Comparison of ENCODE assay signal across 16 cellular contexts in the genomic region with DNA sequence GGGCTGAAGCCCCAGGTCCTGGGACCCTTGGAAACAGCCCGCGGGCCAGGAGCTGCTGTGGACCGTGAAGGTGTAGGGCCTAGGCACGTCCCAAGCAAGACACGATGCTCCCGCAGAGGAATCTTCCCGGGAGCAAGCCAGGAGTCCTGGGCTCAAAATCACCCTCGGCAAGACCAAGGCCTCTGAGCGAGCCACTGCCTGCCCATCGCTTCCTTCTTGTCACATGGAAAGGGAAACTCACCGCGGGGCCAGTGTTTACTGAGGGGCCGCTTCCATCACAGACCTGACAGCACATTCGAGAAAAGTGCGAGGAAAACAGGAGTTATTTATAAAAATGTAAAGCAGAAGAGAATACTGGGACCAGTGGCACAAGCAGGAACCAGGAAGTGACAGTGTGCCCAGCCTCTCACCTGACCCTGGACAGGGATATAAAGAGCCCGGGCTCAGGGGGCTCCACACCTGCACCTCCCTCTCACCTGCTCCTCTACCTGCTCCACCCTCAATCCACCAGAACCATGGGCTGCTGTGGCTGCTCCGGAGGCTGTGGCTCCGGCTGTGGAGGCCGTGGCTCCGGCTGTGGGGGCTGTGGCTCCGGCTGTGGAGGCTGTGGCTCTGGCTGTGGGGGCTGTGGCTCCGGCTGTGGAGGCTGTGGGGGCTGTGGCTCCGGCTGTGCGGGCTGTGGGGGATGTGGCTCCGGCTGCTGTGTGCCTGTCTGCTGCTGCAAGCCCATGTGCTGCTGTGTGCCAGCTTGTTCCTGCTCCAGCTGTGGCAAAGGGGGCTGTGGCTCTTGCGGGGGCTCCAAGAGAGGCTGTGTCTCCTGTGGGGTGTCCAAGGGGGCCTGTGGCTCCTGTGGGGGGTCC. TPM values are rescaled to one million over a fixed set of nuclear protein-coding genes. Genes with fewer than 3 reads are reported as not detected.
"Had no signal": no experiment of that assay in that cellular context is flagged by ENCODE, and none has a peak within 500 bp of the region (broad histone marks: within the 10 kb centered on the region; RNA-seq: fewer than 3 reads in every experiment).

A gene with protein sequence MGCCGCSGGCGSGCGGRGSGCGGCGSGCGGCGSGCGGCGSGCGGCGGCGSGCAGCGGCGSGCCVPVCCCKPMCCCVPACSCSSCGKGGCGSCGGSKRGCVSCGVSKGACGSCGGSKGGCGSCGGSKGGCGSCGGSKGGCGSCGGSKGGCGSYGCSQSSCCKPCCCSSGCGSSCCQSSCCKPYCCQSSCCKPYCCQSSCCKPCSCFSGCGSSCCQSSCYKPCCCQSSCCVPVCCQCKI (plus strand): TSS at position 450 of the 860 bp plus-strand sequence. CDS start 66 bp downstream, at position 516.

- H3K27ac Mint-ChIP-seq: activated CD4-positive, alpha-beta T cell treated with anti-CD3 and anti-CD28 coated beads, Interleukin-2, amount 10 ng/mL, durations not matched to agents 7 days and 5 days; activated CD8-positive, alpha-beta T cell treated with anti-CD3 and anti-CD28 coated beads, Interleukin-2, amount 10 ng/mL, durations not matched to agents 7 days and 5 days; activated T-cell treated with anti-CD3 and anti-CD28 coated beads, Interleukin-2, amount 50 U/mL, for 24 hours; activated T-helper 2 cell treated with anti-CD3 and anti-CD28 coated beads, Interferon-gamma antibody, Interleukin-2, Interleukin-4, amounts not matched to agents 10 μg/mL and 5 μg/mL and 100 μg/mL, durations not matched to agents 14 hours and 24 hours and 36 hours; effector memory CD8-positive, alpha-beta T cell; immature natural killer cell; natural killer cell had no signal

- DNase-seq: esophagus squamous epithelium, uterus had no signal

- H3K27ac ChIP-seq: body of pancreas, esophagus squamous epithelium, heart right ventricle, tibial nerve, uterus had no signal

- H3K36me3 ChIP-seq: esophagus squamous epithelium, heart right ventricle, tibial nerve, uterus had no signal

- H3K36me3 Mint-ChIP-seq: immature natural killer cell, natural killer cell had no signal

- H3K4me3 Mint-ChIP-seq: activated CD4-positive, alpha-beta T cell treated with anti-CD3 and anti-CD28 coated beads, Interleukin-2, amount 10 ng/mL, durations not matched to agents 7 days and 5 days; activated CD8-positive, alpha-beta T cell treated with anti-CD3 and anti-CD28 coated beads, Interleukin-2, amount 10 ng/mL, durations not matched to agents 7 days and 5 days; activated T-cell treated with anti-CD3 and anti-CD28 coated beads, Interleukin-2, amount 50 U/mL, for 24 hours; effector memory CD8-positive, alpha-beta T cell; immature natural killer cell; natural killer cell had no signal

- H3K4me3 ChIP-seq: body of pancreas, esophagus squamous epithelium, heart right ventricle, tibial nerve, uterus had no signal

- H3K9me3 Mint-ChIP-seq: activated CD4-positive, alpha-beta T cell treated with anti-CD3 and anti-CD28 coated beads, Interleukin-2, amount 10 ng/mL, durations not matched to agents 7 days and 5 days; activated T-cell treated with anti-CD3 and anti-CD28 coated beads, Interleukin-2, amount 50 U/mL, for 24 hours; activated T-helper 2 cell treated with anti-CD3 and anti-CD28 coated beads, Interferon-gamma antibody, Interleukin-2, Interleukin-4, amounts not matched to agents 10 μg/mL and 5 μg/mL and 100 μg/mL, durations not matched to agents 14 hours and 24 hours and 36 hours; effector memory CD8-positive, alpha-beta T cell; immature natural killer cell; natural killer cell had no signal

- H3K4me1 Mint-ChIP-seq: activated CD4-positive, alpha-beta T cell treated with anti-CD3 and anti-CD28 coated beads, Interleukin-2, amount 10 ng/mL, durations not matched to agents 7 days and 5 days; natural killer cell had no signal

- H3K4me1 ChIP-seq: tibial nerve, uterus had no signal

- H3K9me3 ChIP-seq: body of pancreas, esophagus squamous epithelium, heart right ventricle, tibial nerve, uterus had no signal

- H3K27me3 ChIP-seq: body of pancreas, uterus had no signal

RNA-seq across cellular contexts. Expression of the gene that starts here (rescaled TPM):
- total RNA-seq: activated CD4-positive, alpha-beta T cell treated with anti-CD3 and anti-CD28 coated beads, Interleukin-2, amount 10 ng/mL, durations not matched to agents 7 days and 5 days; activated CD8-positive, alpha-beta T cell treated with anti-CD3 and anti-CD28 coated beads, Interleukin-2, amount 10 ng/mL, durations not matched to agents 7 days and 5 days; activated T-helper 2 cell treated with anti-CD3 and anti-CD28 coated beads, Interferon-gamma antibody, Interleukin-2, Interleukin-4, amounts not matched to agents 10 μg/mL and 5 μg/mL and 100 μg/mL, durations not matched to agents 14 hours and 24 hours and 36 hours; body of pancreas; cardiac septum; dermis microvascular lymphatic vessel endothelial cell; esophagus squamous epithelium; heart right ventricle; liver; mesenteric fat pad; natural killer cell; tibial nerve; uterus had no signal
- polyA plus RNA-seq: heart right ventricle, immature natural killer cell, liver had no signal
